30 cellular contexts compared by ENCODE assay signal in genomic region chr4:171714791-171715454, GRCh38.
"Had no signal": no experiment of that assay in that cellular context is flagged by ENCODE, and none has a peak within 500 bp of the region (broad histone marks: within the 10 kb centered on the region; RNA-seq: fewer than 3 reads in every experiment).

No MANE protein-coding gene starts in this region.

- H3K27ac ChIP-seq: heart right ventricle, left lung, right lobe of liver, skin epidermis, thyroid gland had no signal

- H3K9me3 Mint-ChIP-seq: activated CD4-positive, alpha-beta T cell treated with anti-CD3 and anti-CD28 coated beads, Interleukin-2, amount 10 ng/mL, durations not matched to agents 24 days and 14 days; mesothelial cell of epicardium; neural crest cell had no signal

- H3K27me3 Mint-ChIP-seq: activated CD4-positive, alpha-beta memory T cell treated with anti-CD3 and anti-CD28 coated beads for 36 hours; activated CD4-positive, alpha-beta T cell treated with anti-CD3 and anti-CD28 coated beads, Interleukin-2, amount 10 ng/mL, durations not matched to agents 24 days and 14 days; activated T-cell treated with anti-CD3 and anti-CD28 coated beads, Interleukin-2, amount 50 U/mL, for 24 hours; activated T-helper 17 cell treated with anti-CD3 and anti-CD28 coated beads, Interleukin-2, amount 50 U/mL, for 72 hours; effector memory CD8-positive, alpha-beta T cell; stimulated activated naive CD8-positive, alpha-beta T cell treated with anti-CD3 and anti-CD28 coated beads, Interleukin-15, amount 100 ng/mL, for 72 hours had no signal

- H3K36me3 Mint-ChIP-seq: activated CD4-positive, alpha-beta memory T cell treated with anti-CD3 and anti-CD28 coated beads for 36 hours; mesothelial cell of epicardium; stimulated activated effector memory CD8-positive, alpha-beta T cell treated with anti-CD3 and anti-CD28 coated beads, Interleukin-12 subunit alpha, Interleukin-12 subunit beta, amount 100 ng/mL, for 72 hours had no signal

- H3K36me3 ChIP-seq: heart right ventricle, left lung, right lobe of liver, thyroid gland had no signal

- H3K4me3 ChIP-seq: heart right ventricle, left lung, right lobe of liver, skin epidermis, thyroid gland had no signal

- H3K4me1 ChIP-seq: heart right ventricle, left lung, right lobe of liver, thyroid gland had no signal

- H3K27ac Mint-ChIP-seq: activated CD4-positive, alpha-beta memory T cell treated with anti-CD3 and anti-CD28 coated beads for 36 hours; activated CD4-positive, alpha-beta T cell treated with anti-CD3 and anti-CD28 coated beads, Interleukin-2, amount 10 ng/mL, durations not matched to agents 24 days and 14 days; activated T-cell treated with anti-CD3 and anti-CD28 coated beads, Interleukin-2, amount 50 U/mL, for 24 hours; activated T-helper 17 cell treated with anti-CD3 and anti-CD28 coated beads, Interleukin-2, amount 50 U/mL, for 72 hours; effector memory CD8-positive, alpha-beta T cell; mesothelial cell of epicardium; stimulated activated effector memory CD8-positive, alpha-beta T cell treated with anti-CD3 and anti-CD28 coated beads, Interleukin-12 subunit alpha, Interleukin-12 subunit beta, amount 100 ng/mL, for 72 hours; stimulated activated naive CD8-positive, alpha-beta T cell treated with anti-CD3 and anti-CD28 coated beads, Interleukin-15, amount 100 ng/mL, for 72 hours; T-helper 1 cell treated with Interleukin-12 subunit alpha and Interleukin-12 subunit beta and Interleukin-4 antibody, amounts not matched to agents 30 μg/mL and 1 μg/mL, for 36 hours had no signal

- H3K4me3 Mint-ChIP-seq: activated CD4-positive, alpha-beta memory T cell treated with anti-CD3 and anti-CD28 coated beads for 36 hours; activated CD4-positive, alpha-beta T cell treated with anti-CD3 and anti-CD28 coated beads, Interleukin-2, amount 10 ng/mL, durations not matched to agents 24 days and 14 days; activated T-cell treated with anti-CD3 and anti-CD28 coated beads, Interleukin-2, amount 50 U/mL, for 24 hours; activated T-helper 17 cell treated with anti-CD3 and anti-CD28 coated beads, Interleukin-2, amount 50 U/mL, for 72 hours; effector memory CD8-positive, alpha-beta T cell; mesothelial cell of epicardium; naive B cell; neural crest cell; stimulated activated effector memory CD8-positive, alpha-beta T cell treated with anti-CD3 and anti-CD28 coated beads, Interleukin-12 subunit alpha, Interleukin-12 subunit beta, amount 100 ng/mL, for 72 hours; stimulated activated naive CD8-positive, alpha-beta T cell treated with anti-CD3 and anti-CD28 coated beads, Interleukin-15, amount 100 ng/mL, for 72 hours; T-helper 1 cell treated with Interleukin-12 subunit alpha and Interleukin-12 subunit beta and Interleukin-4 antibody, amounts not matched to agents 30 μg/mL and 1 μg/mL, for 36 hours had no signal

- H3K4me1 Mint-ChIP-seq: activated CD4-positive, alpha-beta T cell treated with anti-CD3 and anti-CD28 coated beads, Interleukin-2, amount 10 ng/mL, durations not matched to agents 24 days and 14 days; activated T-helper 17 cell treated with anti-CD3 and anti-CD28 coated beads, Interleukin-2, amount 50 U/mL, for 72 hours; naive B cell; stimulated activated effector memory CD8-positive, alpha-beta T cell treated with anti-CD3 and anti-CD28 coated beads, Interleukin-12 subunit alpha, Interleukin-12 subunit beta, amount 100 ng/mL, for 72 hours; stimulated activated naive CD8-positive, alpha-beta T cell treated with anti-CD3 and anti-CD28 coated beads, Interleukin-15, amount 100 ng/mL, for 72 hours had no signal

- H3K9me3 ChIP-seq: right lobe of liver, thyroid gland had no signal

- H3K27me3 ChIP-seq: heart right ventricle, left lung, right lobe of liver, thyroid gland had no signal

- DNase-seq: activated CD4-positive, alpha-beta memory T cell treated with anti-CD3 and anti-CD28 coated beads for 36 hours; activated CD4-positive, alpha-beta T cell treated with anti-CD3 and anti-CD28 coated beads, Interleukin-2, amount 10 ng/mL, durations not matched to agents 24 days and 14 days; activated CD4-positive, CD25-positive, alpha-beta regulatory T cell treated with anti-CD3 and anti-CD28 coated beads, Interleukin-2, amount 50 U/mL, for 72 hours; activated CD8-positive, alpha-beta memory T cell treated with anti-CD3 and anti-CD28 coated beads, Interleukin-2, amount 50 U/mL, for 48 hours; activated gamma-delta T cell treated with Interleukin-2 at 50 U/mL for 16 hours; activated naive CD4-positive, alpha-beta T cell treated with anti-CD3 and anti-CD28 coated beads, Interleukin-2, amount 50 U/mL, for 16 hours; activated T-cell treated with anti-CD3 and anti-CD28 coated beads, Interleukin-2, amount 50 U/mL, for 24 hours; amniotic stem cell; caudate nucleus; cortex of kidney; effector memory CD8-positive, alpha-beta T cell; erythroblast; foreskin fibroblast; heart right ventricle; left lung; mammary epithelial cell; naive B cell; right lobe of liver; stimulated activated CD4-positive, alpha-beta T cell treated with anti-CD3 and anti-CD28 coated beads, Interleukin-4, amount 100 ng/mL, for 24 hours; stimulated activated naive CD8-positive, alpha-beta T cell treated with anti-CD3 and anti-CD28 coated beads, Interleukin-15, amount 100 ng/mL, for 72 hours; substantia nigra; SW 1271; T1000; thyroid gland had no signal

- ATAC-seq: activated T-helper 17 cell treated with anti-CD3 and anti-CD28 coated beads, Interleukin-2, amount 50 U/mL, for 72 hours; effector memory CD8-positive, alpha-beta T cell; heart right ventricle; left lung; stimulated activated effector memory CD8-positive, alpha-beta T cell treated with anti-CD3 and anti-CD28 coated beads, Interleukin-12 subunit alpha, Interleukin-12 subunit beta, amount 100 ng/mL, for 72 hours; stimulated activated naive CD8-positive, alpha-beta T cell treated with anti-CD3 and anti-CD28 coated beads, Interleukin-15, amount 100 ng/mL, for 72 hours had no signal
